Comparison of ENCODE assay signal across 8 cellular contexts in the genomic region with DNA sequence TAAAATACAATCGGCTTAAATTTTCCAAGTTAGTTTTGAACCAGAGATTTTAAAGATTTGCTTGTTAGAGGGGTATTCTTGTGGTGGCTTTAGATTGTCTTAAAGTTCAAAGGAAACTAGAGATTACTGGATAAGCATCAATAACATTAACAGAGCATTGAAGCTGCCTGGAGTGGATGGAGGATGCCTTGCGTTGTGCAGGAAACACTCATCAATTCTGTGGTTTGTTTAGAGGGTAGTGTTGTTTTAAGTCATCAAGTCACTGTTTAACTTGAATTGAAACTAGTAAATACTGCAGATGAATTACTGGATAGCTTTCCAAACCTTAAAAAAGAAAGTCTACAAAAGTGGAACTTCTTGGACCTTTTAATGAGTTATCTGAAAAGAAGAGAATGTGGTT.
DNase-seq lines count a peak whose midpoint lies in the region; ATAC-seq, FAIRE-seq and TF ChIP-seq lines count a peak whose summit lies in the region.

No MANE protein-coding gene starts in this region.

- H3K4me3 Mint-ChIP-seq in activated naive CD8-positive, alpha-beta T cell: peak overlapping the region; percentile 72
- H3K4me3 Mint-ChIP-seq in nephron progenitor cell: no peak overlapping the region

- TF ChIP-seq EP300 in transverse colon (IDR thresholded peaks at IDR 0.05; ENCODE audit: low read depth): no peak

- TF ChIP-seq CTCF in nephron progenitor cell (IDR thresholded peaks at IDR 0.05) (no peak), transverse colon (IDR thresholded peaks at IDR 0.05) (no peak)

- ATAC-seq in GM19468 (IDR thresholded peaks at IDR 0.05; ENCODE audit: extremely low read depth, unreplicated experiment) (peak; percentile 63), HG03139 (IDR thresholded peaks at IDR 0.05; ENCODE audit: unreplicated experiment) (peak; percentile 84)

- H3K36me3 ChIP-seq in transverse colon: no peaks in the 10 kb centered on the region

- intact Hi-C loops in transverse colon (cut with DNase I; ENCODE audit: low total_unique reads): no loop called here

- no peak overlapping the region for H3K27ac ChIP-seq in transverse colon

- no peaks in the 10 kb centered on the region for H3K27me3 ChIP-seq in transverse colon

- WGBS in transverse colon (ENCODE audit: low coverage in 1 of 2), 2 donors: 14 to 46% methylated on average over 2 of the region's 2 CpGs

- H3K27ac Mint-ChIP-seq in activated naive CD8-positive, alpha-beta T cell: peak overlapping the region; percentile 98
- no peak overlapping the region for H3K27ac Mint-ChIP-seq in nephron progenitor cell

- DNase-seq in GM12892 (ENCODE audit: insufficient read length) (no peak), amygdala (lab: John Stamatoyannopoulos, UW) (no peak), nephron progenitor cell (no peak), cortex of kidney (lab: John Stamatoyannopoulos, UW) (no peak), transverse colon (no peak)

- peaks cover 87% of the 10 kb centered on the region for H3K4me1 Mint-ChIP-seq in activated naive CD8-positive, alpha-beta T cell (ENCODE audit: low read depth)
- peaks cover 36% of the 10 kb centered on the region for H3K4me1 Mint-ChIP-seq in nephron progenitor cell

- no peaks in the 10 kb centered on the region for H3K9me3 ChIP-seq in transverse colon

- peaks cover 14% of the 10 kb centered on the region for H3K36me3 Mint-ChIP-seq in activated naive CD8-positive, alpha-beta T cell
- H3K36me3 Mint-ChIP-seq in nephron progenitor cell (ENCODE audit: low read depth): no peaks in the 10 kb centered on the region

- H3K27me3 Mint-ChIP-seq in activated naive CD8-positive, alpha-beta T cell: no peaks in the 10 kb centered on the region
- H3K27me3 Mint-ChIP-seq in nephron progenitor cell (ENCODE audit: low read depth, poor library complexity): peaks cover 5% of the 10 kb centered on the region

- H3K9me3 Mint-ChIP-seq in activated naive CD8-positive, alpha-beta T cell (ENCODE audit: low read depth): no peaks in the 10 kb centered on the region
- H3K9me3 Mint-ChIP-seq in nephron progenitor cell: peaks cover 8% of the 10 kb centered on the region

- peak; percentile 91 for FAIRE-seq in GM12892 (lab: Jason Lieb, UNC)

- TF ChIP-seq POLR2A in GM12892 (IDR thresholded peaks at IDR 0.05; ENCODE audit: low read depth, low read length): no peak
- no peak for TF ChIP-seq POLR2A in transverse colon (IDR thresholded peaks at IDR 0.05)

- in situ Hi-C loops in transverse colon (cut with MboI; ENCODE audit: low pct_ligation_motif_present in 1 of 4, low pct_unique_long_range_greater_than_20kb in 1 of 4, low sequenced_read_pairs in 3 of 4): no loop called here

- H3K4me3 ChIP-seq in transverse colon: no peak overlapping the region

- peaks cover 0 to 20% (median 7%) of the 10 kb centered on the region in 4 donors for H3K4me1 ChIP-seq in transverse colon
